1 cellular context compared by ENCODE assay signal in the genomic region with DNA sequence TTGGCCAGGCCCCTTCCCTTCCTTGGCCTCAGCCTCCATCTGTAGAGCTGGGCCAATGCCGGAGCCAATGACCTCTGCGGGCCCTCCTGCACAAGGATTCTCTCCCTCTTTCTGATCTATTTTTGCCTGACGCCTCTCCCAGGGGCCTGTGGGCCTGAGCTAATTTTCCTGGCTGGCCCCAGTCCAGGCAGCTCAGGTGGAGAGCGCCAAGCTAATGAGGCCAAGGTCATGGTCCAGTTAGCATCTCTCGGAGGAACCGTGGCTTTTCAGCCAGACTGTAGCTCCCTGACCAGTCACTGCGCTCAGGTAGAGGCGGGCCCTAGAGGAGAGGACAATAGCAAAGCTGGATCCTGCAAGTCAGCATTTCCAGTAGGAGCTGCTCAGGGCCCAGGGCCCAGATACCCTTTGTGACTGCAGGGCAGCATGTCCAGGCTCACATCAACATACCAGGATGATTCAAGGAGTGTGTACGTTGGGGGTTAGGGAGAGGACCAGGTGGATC.
TF ChIP-seq lines count a peak whose summit lies in the region.

No MANE protein-coding gene starts in this region.

TF ChIP-seq in HepG2, 621 proteins besides CTCF, POLR2A, EP300 and RAD21:
- TF ChIP-seq FOXP1 (IDR thresholded peaks at IDR 0.05) (no peak), FOXP1 (CRISPR knock-in tag; IDR thresholded peaks at IDR 0.05) (no peak), NCOR1 (IDR thresholded peaks at IDR 0.05; ENCODE audit: borderline replicate concordance, low read length) (no peak), ZNF263 (CRISPR knock-in tag; IDR thresholded peaks at IDR 0.05) (no peak), XBP1 (CRISPR knock-in tag; IDR thresholded peaks at IDR 0.05) (no peak), SP140L (CRISPR knock-in tag; IDR thresholded peaks at IDR 0.05; ENCODE audit: borderline replicate concordance) (no peak), ZNF782 (CRISPR knock-in tag; IDR thresholded peaks at IDR 0.05; ENCODE audit: borderline replicate concordance) (no peak), MAFF (IDR thresholded peaks at IDR 0.05; ENCODE audit: low read depth, low read length) (peak; percentile 75), NR1H2 (CRISPR knock-in tag; IDR thresholded peaks at IDR 0.05; ENCODE audit: borderline replicate concordance, low read depth) (no peak), ZZZ3 (CRISPR knock-in tag; IDR thresholded peaks at IDR 0.05; ENCODE audit: borderline replicate concordance) (no peak), ZNF773 (CRISPR knock-in tag; IDR thresholded peaks at IDR 0.05; ENCODE audit: borderline replicate concordance) (no peak), KDM4B (CRISPR knock-in tag; IDR thresholded peaks at IDR 0.05) (no peak), FOXC1 (CRISPR knock-in tag; IDR thresholded peaks at IDR 0.05; ENCODE audit: borderline replicate concordance) (no peak), RFX5 (IDR thresholded peaks at IDR 0.05; ENCODE audit: low read depth, low read length) (no peak), RORA (CRISPR knock-in tag; IDR thresholded peaks at IDR 0.05) (peak; percentile 46; the same call in 1 of the 2 replicates), ZFY (CRISPR knock-in tag; IDR thresholded peaks at IDR 0.05) (0 out of 2 replicates have a peak, but pooled peaks have one; percentile 13), KLF16 (CRISPR knock-in tag; IDR thresholded peaks at IDR 0.05) (no peak), MEIS2 (CRISPR knock-in tag; IDR thresholded peaks at IDR 0.05) (no peak), MAFK (conservative IDR thresholded peaks at IDR 0.05 in 1 of 2, IDR thresholded peaks at IDR 0.05 in 1 of 2; ENCODE audit: low read length in 2 of 2) (peak; percentile 83 to 90), NR2F2 (IDR thresholded peaks at IDR 0.05; ENCODE audit: borderline replicate concordance, low read depth) (no peak), HNF4A (CRISPR knock-in tag; IDR thresholded peaks at IDR 0.05) (peak; percentile 29; the same call in 1 of the 2 replicates), ZNF329 (CRISPR knock-in tag; IDR thresholded peaks at IDR 0.05; ENCODE audit: low read depth) (no peak), HNRNPK (IDR thresholded peaks at IDR 0.05; ENCODE audit: low read depth, low read length, poor library complexity, severe bottlenecking) (no peak), ZNF234 (CRISPR knock-in tag; conservative IDR thresholded peaks at IDR 0.05) (no peak), SPEN (CRISPR knock-in tag; IDR thresholded peaks at IDR 0.05; ENCODE audit: low read depth) (no peak), ZNF30 (CRISPR knock-in tag; IDR thresholded peaks at IDR 0.05) (no peak)
- TF ChIP-seq, protein P1, sequence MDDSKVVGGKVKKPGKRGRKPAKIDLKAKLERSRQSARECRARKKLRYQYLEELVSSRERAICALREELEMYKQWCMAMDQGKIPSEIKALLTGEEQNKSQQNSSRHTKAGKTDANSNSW (CRISPR knock-in tag; IDR thresholded peaks at IDR 0.05; ENCODE audit: borderline replicate concordance), result no peak
- TF ChIP-seq, protein P2, sequence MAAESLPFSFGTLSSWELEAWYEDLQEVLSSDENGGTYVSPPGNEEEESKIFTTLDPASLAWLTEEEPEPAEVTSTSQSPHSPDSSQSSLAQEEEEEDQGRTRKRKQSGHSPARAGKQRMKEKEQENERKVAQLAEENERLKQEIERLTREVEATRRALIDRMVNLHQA (CRISPR knock-in tag; IDR thresholded peaks at IDR 0.05), result no peak
- TF ChIP-seq, protein P3, sequence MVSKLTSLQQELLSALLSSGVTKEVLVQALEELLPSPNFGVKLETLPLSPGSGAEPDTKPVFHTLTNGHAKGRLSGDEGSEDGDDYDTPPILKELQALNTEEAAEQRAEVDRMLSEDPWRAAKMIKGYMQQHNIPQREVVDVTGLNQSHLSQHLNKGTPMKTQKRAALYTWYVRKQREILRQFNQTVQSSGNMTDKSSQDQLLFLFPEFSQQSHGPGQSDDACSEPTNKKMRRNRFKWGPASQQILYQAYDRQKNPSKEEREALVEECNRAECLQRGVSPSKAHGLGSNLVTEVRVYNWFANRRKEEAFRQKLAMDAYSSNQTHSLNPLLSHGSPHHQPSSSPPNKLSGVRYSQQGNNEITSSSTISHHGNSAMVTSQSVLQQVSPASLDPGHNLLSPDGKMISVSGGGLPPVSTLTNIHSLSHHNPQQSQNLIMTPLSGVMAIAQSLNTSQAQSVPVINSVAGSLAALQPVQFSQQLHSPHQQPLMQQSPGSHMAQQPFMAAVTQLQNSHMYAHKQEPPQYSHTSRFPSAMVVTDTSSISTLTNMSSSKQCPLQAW (CRISPR knock-in tag; IDR thresholded peaks at IDR 0.05), result no peak
- TF ChIP-seq, protein P4, sequence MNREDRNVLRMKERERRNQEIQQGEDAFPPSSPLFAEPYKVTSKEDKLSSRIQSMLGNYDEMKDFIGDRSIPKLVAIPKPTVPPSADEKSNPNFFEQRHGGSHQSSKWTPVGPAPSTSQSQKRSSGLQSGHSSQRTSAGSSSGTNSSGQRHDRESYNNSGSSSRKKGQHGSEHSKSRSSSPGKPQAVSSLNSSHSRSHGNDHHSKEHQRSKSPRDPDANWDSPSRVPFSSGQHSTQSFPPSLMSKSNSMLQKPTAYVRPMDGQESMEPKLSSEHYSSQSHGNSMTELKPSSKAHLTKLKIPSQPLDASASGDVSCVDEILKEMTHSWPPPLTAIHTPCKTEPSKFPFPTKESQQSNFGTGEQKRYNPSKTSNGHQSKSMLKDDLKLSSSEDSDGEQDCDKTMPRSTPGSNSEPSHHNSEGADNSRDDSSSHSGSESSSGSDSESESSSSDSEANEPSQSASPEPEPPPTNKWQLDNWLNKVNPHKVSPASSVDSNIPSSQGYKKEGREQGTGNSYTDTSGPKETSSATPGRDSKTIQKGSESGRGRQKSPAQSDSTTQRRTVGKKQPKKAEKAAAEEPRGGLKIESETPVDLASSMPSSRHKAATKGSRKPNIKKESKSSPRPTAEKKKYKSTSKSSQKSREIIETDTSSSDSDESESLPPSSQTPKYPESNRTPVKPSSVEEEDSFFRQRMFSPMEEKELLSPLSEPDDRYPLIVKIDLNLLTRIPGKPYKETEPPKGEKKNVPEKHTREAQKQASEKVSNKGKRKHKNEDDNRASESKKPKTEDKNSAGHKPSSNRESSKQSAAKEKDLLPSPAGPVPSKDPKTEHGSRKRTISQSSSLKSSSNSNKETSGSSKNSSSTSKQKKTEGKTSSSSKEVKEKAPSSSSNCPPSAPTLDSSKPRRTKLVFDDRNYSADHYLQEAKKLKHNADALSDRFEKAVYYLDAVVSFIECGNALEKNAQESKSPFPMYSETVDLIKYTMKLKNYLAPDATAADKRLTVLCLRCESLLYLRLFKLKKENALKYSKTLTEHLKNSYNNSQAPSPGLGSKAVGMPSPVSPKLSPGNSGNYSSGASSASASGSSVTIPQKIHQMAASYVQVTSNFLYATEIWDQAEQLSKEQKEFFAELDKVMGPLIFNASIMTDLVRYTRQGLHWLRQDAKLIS (CRISPR knock-in tag; IDR thresholded peaks at IDR 0.05), result no peak
- TF ChIP-seq, protein P5, sequence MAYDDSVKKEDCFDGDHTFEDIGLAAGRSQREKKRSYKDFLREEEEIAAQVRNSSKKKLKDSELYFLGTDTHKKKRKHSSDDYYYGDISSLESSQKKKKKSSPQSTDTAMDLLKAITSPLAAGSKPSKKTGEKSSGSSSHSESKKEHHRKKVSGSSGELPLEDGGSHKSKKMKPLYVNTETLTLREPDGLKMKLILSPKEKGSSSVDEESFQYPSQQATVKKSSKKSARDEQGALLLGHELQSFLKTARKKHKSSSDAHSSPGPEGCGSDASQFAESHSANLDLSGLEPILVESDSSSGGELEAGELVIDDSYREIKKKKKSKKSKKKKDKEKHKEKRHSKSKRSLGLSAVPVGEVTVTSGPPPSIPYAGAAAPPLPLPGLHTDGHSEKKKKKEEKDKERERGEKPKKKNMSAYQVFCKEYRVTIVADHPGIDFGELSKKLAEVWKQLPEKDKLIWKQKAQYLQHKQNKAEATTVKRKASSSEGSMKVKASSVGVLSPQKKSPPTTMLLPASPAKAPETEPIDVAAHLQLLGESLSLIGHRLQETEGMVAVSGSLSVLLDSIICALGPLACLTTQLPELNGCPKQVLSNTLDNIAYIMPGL (CRISPR knock-in tag; IDR thresholded peaks at IDR 0.05; ENCODE audit: borderline replicate concordance in 1 of 2, low read depth in 1 of 2), result no peak
TF ChIP-seq in HepG2: peak in this region for 5.
